ENCODE assay signal across 8 cellular contexts in the genomic region with DNA sequence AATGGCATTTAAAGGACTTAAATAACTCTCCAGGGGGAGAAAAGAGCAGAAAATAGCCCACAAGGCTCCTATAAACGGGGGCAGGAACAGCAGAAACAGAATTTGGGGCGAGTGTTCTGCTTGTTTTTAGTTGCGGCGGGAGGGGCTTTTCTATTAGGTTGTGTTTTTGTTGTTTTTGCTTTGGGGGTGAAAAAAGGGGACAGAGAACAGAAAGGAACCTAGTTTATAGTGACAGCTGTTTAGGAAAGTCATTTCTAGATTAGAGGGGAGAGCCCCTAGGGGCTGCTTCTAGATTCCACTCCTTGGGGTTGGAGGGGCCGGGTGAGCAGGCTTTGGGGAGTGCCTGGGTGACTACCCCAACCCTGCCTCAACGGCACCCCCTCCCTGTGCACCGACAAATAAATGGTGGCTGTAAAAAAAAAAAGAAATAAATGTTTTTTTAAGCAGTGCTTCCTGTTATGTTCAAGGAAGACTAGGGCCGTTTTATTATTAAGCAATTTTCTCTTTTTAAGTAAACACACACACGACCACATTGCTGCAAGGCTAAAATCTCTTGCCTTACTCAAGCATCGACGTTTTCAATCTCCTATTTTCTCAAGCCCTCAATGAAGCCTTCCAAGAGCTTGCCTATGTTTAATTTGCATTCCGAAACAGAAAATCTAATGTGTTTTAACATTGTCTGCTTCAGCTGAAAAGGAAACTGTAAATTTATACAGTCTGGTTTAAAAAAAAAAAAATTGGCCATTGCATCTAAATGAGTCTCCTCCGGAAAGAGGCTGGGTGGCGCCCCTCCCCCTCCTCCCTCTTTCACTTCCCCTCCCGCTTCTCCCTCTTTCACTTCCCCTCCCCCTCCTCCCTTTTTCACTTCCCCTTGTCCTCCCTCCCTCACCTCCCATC.
DNase-seq lines count a peak whose midpoint lies in the region; ATAC-seq, FAIRE-seq and TF ChIP-seq lines count a peak whose summit lies in the region.

No MANE protein-coding gene starts in this region.

- peaks cover 1% of the 10 kb centered on the region for H3K36me3 Mint-ChIP-seq in T-helper 1 cell treated with Interleukin-12 subunit alpha and Interleukin-12 subunit beta and Interleukin-4 antibody, amounts not matched to agents 30 μg/mL and 1 μg/mL, for 36 hours (ENCODE audit: low read depth)

- H3K4me3 ChIP-seq in GM08714 (ENCODE audit: low read length) (peak overlapping the region; percentile 11; the same call in 1 of the 2 replicates), breast epithelium (peak overlapping the region; percentile 3 to 46 (median 21)), liver (ENCODE audit: low read depth in 1 of 3, low read length in 3 of 3) (peak overlapping the region in 2 of 3 donors; percentile 36 to 39)
- peak overlapping the region; percentile 33 for H3K4me3 ChIP-seq in Jurkat, Clone E6-1 (ENCODE audit: low read length)

- no peaks in the 10 kb centered on the region for H3K9me3 Mint-ChIP-seq in T-helper 1 cell treated with Interleukin-12 subunit alpha and Interleukin-12 subunit beta and Interleukin-4 antibody, amounts not matched to agents 30 μg/mL and 1 μg/mL, for 36 hours

- peak overlapping the region in 1 of 2 donors; percentile 66 for H3K9ac ChIP-seq in liver (ENCODE audit: low read depth in 1 of 2, low read length in 2 of 2)

- FAIRE-seq in HTR-8/SVneo (lab: Jason Lieb, UNC) = no peak

- H3K4me1 Mint-ChIP-seq in T-helper 1 cell treated with Interleukin-12 subunit alpha and Interleukin-12 subunit beta and Interleukin-4 antibody, amounts not matched to agents 30 μg/mL and 1 μg/mL, for 36 hours (ENCODE audit: low read depth) = peaks cover 23% of the 10 kb centered on the region

- H3K36me3 ChIP-seq in breast epithelium = no peaks in the 10 kb centered on the region
- no peaks in the 10 kb centered on the region for H3K36me3 ChIP-seq in liver (ENCODE audit: control insufficient read depth in 4 of 4, insufficient read depth in 3 of 4, low read depth in 1 of 4, low read length in 3 of 4)

- H3K27me3 Mint-ChIP-seq in T-helper 1 cell treated with Interleukin-12 subunit alpha and Interleukin-12 subunit beta and Interleukin-4 antibody, amounts not matched to agents 30 μg/mL and 1 μg/mL, for 36 hours (ENCODE audit: low read depth) = peaks cover 4% of the 10 kb centered on the region

- no peak for TF ChIP-seq POLR2A in breast epithelium (IDR thresholded peaks at IDR 0.05)

- peak overlapping the region; percentile 94 for H3K27ac Mint-ChIP-seq in T-helper 1 cell treated with Interleukin-12 subunit alpha and Interleukin-12 subunit beta and Interleukin-4 antibody, amounts not matched to agents 30 μg/mL and 1 μg/mL, for 36 hours

- H3K27ac ChIP-seq in breast epithelium = peak overlapping the region; percentile 68 to 91
- H3K27ac ChIP-seq in liver (ENCODE audit: low read depth in 1 of 2, low read length in 2 of 2) = peak overlapping the region; percentile 76 to 80

- TF ChIP-seq RAD21 in liver (IDR thresholded peaks at IDR 0.05) = peak; percentile 16 to 20

- peak; percentile 44 for DNase-seq in Jurkat, Clone E6-1 (ENCODE audit: low read depth, low spot score)
- DNase-seq in breast epithelium (ENCODE audit: low spot score in 2 of 2) (peak in 1 of 2 donors; percentile 30), HTR-8/SVneo (ENCODE audit: insufficient read length, low spot score) (no peak)
- peak; percentile 65 for DNase-seq in stimulated activated CD8-positive, alpha-beta memory T cell treated with anti-CD3 and anti-CD28 coated beads, Interleukin-4, amount 100 ng/mL, for 48 hours

- ATAC-seq in GM21529 (IDR thresholded peaks at IDR 0.05; ENCODE audit: unreplicated experiment) = peak; percentile 87

- H3K9me3 ChIP-seq in breast epithelium (no peaks in the 10 kb centered on the region), liver (ENCODE audit: control insufficient read depth in 4 of 4, low read length in 3 of 4) (no peaks in the 10 kb centered on the region)

- H3K27me3 ChIP-seq in breast epithelium (peaks cover 0 to 11% of the 10 kb centered on the region in 2 donors), liver (ENCODE audit: control insufficient read depth in 4 of 4, insufficient read depth in 4 of 4, low read length in 3 of 4) (no peaks in the 10 kb centered on the region)

- no peaks in the 10 kb centered on the region for H3K4me1 ChIP-seq in breast epithelium
- H3K4me1 ChIP-seq in liver (ENCODE audit: control insufficient read depth in 4 of 4, insufficient read depth in 4 of 4, low read length in 3 of 4) = peaks cover 0 to 29% (median 17%) of the 10 kb centered on the region in 4 donors

- H3K4me3 Mint-ChIP-seq in T-helper 1 cell treated with Interleukin-12 subunit alpha and Interleukin-12 subunit beta and Interleukin-4 antibody, amounts not matched to agents 30 μg/mL and 1 μg/mL, for 36 hours = peak overlapping the region; percentile 72

- intact Hi-C loops in breast epithelium (cut with DNase I; ENCODE audit: low total_unique reads) = no loop called here

- TF ChIP-seq CTCF in breast epithelium (IDR thresholded peaks at IDR 0.05) = no peak
- TF ChIP-seq CTCF in liver (IDR thresholded peaks at IDR 0.05; ENCODE audit: low read depth, low read length, missing input control) = no peak

- 10% methylated on average over 15 of the region's 15 CpGs for WGBS in liver

TF ChIP-seq in liver, 16 proteins besides CTCF, POLR2A, EP300 and RAD21:
- TF ChIP-seq FOXA2 (IDR thresholded peaks at IDR 0.05) (no peak), RXRA (IDR thresholded peaks at IDR 0.05) (no peak), GABPA (IDR thresholded peaks at IDR 0.05 in 1 of 2, conservative IDR thresholded peaks at IDR 0.05 in 1 of 2) (no peak), SP1 (IDR thresholded peaks at IDR 0.05) (peak; percentile 11), REST (IDR thresholded peaks at IDR 0.05) (no peak)
- TF ChIP-seq, protein P1, sequence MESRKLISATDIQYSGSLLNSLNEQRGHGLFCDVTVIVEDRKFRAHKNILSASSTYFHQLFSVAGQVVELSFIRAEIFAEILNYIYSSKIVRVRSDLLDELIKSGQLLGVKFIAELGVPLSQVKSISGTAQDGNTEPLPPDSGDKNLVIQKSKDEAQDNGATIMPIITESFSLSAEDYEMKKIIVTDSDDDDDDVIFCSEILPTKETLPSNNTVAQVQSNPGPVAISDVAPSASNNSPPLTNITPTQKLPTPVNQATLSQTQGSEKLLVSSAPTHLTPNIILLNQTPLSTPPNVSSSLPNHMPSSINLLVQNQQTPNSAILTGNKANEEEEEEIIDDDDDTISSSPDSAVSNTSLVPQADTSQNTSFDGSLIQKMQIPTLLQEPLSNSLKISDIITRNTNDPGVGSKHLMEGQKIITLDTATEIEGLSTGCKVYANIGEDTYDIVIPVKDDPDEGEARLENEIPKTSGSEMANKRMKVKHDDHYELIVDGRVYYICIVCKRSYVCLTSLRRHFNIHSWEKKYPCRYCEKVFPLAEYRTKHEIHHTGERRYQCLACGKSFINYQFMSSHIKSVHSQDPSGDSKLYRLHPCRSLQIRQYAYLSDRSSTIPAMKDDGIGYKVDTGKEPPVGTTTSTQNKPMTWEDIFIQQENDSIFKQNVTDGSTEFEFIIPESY (IDR thresholded peaks at IDR 0.05) = no peak
